8 cellular contexts compared by ENCODE assay signal in the genomic region with DNA sequence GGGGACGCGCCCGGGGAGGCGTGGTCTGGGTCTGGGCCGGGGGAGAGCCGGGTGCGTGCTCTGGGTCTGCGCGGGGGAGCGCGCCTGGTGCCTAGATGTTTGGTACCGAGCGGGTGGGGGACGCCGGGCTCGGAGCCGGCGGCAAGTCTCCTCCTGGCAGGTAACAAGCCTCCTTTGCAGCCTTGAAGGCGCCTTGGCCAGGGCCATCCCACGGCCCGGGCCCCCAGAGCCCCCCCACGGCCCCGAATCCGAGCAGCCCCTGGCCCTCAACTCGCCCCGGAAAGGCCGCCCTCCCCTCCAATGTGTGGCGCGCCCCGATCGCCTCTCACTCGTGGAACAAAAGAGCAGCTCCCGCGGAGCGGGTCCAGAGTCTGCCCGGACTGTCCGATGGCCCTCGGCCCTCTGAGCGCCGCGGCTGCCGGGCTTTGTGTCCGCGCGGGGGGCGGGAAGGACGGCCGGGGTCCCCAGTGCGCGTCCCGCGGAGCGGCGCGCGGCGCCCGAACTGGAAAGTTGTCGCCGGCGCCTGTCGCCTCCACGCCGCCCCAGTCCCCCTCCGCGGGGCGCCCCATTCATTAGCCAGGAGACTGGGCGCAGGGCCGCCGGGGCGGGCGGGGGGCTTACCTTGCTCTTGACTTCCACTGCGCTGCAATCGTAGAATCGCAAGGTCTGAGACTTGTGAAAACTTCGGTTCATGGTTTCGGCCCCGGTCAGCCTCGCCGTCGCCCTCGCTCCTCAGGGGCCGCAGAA. TPM values are rescaled to one million over a fixed set of nuclear protein-coding genes. Genes with fewer than 3 reads are reported as not detected.
DNase-seq lines count a peak whose midpoint lies in the region; ATAC-seq and TF ChIP-seq lines count a peak whose summit lies in the region.

No MANE protein-coding gene starts in this region.

- TF ChIP-seq CTCF in DND-41 (IDR thresholded peaks at IDR 0.05; ENCODE audit: borderline replicate concordance, extremely low read depth, low read length, poor library complexity, severe bottlenecking) = no peak
- no peak for TF ChIP-seq CTCF in brain (conservative IDR thresholded peaks at IDR 0.05)
- TF ChIP-seq CTCF in kidney epithelial cell (IDR thresholded peaks at IDR 0.05; ENCODE audit: insufficient read depth, low read length, poor library complexity, severe bottlenecking) = no peak

- H3K79me2 ChIP-seq in DND-41 (ENCODE audit: insufficient read depth, low read length) = no peaks in the 10 kb centered on the region

- H4K20me1 ChIP-seq in DND-41 (ENCODE audit: insufficient read depth, low read length) = peaks cover 7% of the 10 kb centered on the region; the same call in 1 of the 2 replicates

- H3K9me3 ChIP-seq in DND-41 (ENCODE audit: insufficient read depth, low read length, severe bottlenecking) (no peaks in the 10 kb centered on the region), HUES64 (ENCODE audit: insufficient read depth, low read depth, low read length) (no peaks in the 10 kb centered on the region)

- peaks cover 11% of the 10 kb centered on the region for H3K27me3 Mint-ChIP-seq in brain
- H3K27me3 Mint-ChIP-seq in stimulated activated naive CD8-positive, alpha-beta T cell treated with anti-CD3 and anti-CD28 coated beads, Interleukin-15, amount 100 ng/mL, for 72 hours = peaks cover 55% of the 10 kb centered on the region

- H3K27ac Mint-ChIP-seq in brain = peak overlapping the region in 1 of 5 experiments; percentile 33
- H3K27ac Mint-ChIP-seq in stimulated activated naive CD8-positive, alpha-beta T cell treated with anti-CD3 and anti-CD28 coated beads, Interleukin-15, amount 100 ng/mL, for 72 hours = no peak overlapping the region

- H2AFZ ChIP-seq in DND-41 (ENCODE audit: low read depth, low read length) = peak overlapping the region; percentile 64

- no peaks in the 10 kb centered on the region for H3K36me3 Mint-ChIP-seq in brain

- H3K27me3 ChIP-seq in DND-41 (ENCODE audit: insufficient read depth, low read length, poor library complexity) = no peaks in the 10 kb centered on the region
- peaks cover 22% of the 10 kb centered on the region for H3K27me3 ChIP-seq in HUES64 (ENCODE audit: insufficient read depth, low read length)
- H3K27me3 ChIP-seq in kidney epithelial cell (ENCODE audit: control insufficient read depth, insufficient read depth, low read length) = peaks cover 8% of the 10 kb centered on the region

- peak overlapping the region; percentile 64 for H3K9ac ChIP-seq in DND-41 (ENCODE audit: low read depth, low read length)
- H3K9ac ChIP-seq in HUES64 (ENCODE audit: low read depth, low read length) = peak overlapping the region; percentile 73

- peak; percentile 51 for ATAC-seq in DND-41 (ENCODE audit: insufficient read depth, low read depth)
- peak; percentile 14 for ATAC-seq in GM19468 (IDR thresholded peaks at IDR 0.05; ENCODE audit: extremely low read depth, unreplicated experiment)
- peak; percentile 46 for ATAC-seq in stimulated activated naive CD8-positive, alpha-beta T cell treated with anti-CD3 and anti-CD28 coated beads, Interleukin-15, amount 100 ng/mL, for 72 hours
- ATAC-seq in HG03565 (IDR thresholded peaks at IDR 0.05; ENCODE audit: unreplicated experiment) = no peak

- DNase-seq in DND-41 (peak; percentile 21), kidney epithelial cell (ENCODE audit: low read depth) (no peak)
- peak in 1 of 2 donors; percentile 25 for DNase-seq in stimulated activated naive CD8-positive, alpha-beta T cell treated with anti-CD3 and anti-CD28 coated beads, Interleukin-15, amount 100 ng/mL, for 72 hours
- DNase-seq in effector CD8-positive, alpha-beta T cell (lab: John Stamatoyannopoulos, UW) = no peak

- H3K4me2 ChIP-seq in DND-41 (ENCODE audit: insufficient read depth, low read length) = peak overlapping the region; percentile 69

- H3K4me1 ChIP-seq in DND-41 (ENCODE audit: insufficient read depth, low read length) (peaks cover 5% of the 10 kb centered on the region; the same call in 1 of the 2 replicates), HUES64 (ENCODE audit: insufficient read depth, low read length) (no peaks in the 10 kb centered on the region)

- H3K27ac ChIP-seq in DND-41 (ENCODE audit: low read length) = no peak overlapping the region
- no peak overlapping the region for H3K27ac ChIP-seq in HUES64 (ENCODE audit: low read depth, low read length)

- H3K9me3 Mint-ChIP-seq in brain = peaks cover 0 to 3% (median 0%) of the 10 kb centered on the region in 5 experiments
- no peaks in the 10 kb centered on the region for H3K9me3 Mint-ChIP-seq in stimulated activated naive CD8-positive, alpha-beta T cell treated with anti-CD3 and anti-CD28 coated beads, Interleukin-15, amount 100 ng/mL, for 72 hours

- WGBS in HUES64 = under 1% methylated on average over 82 of the region's 83 CpGs

- peaks cover 57% of the 10 kb centered on the region for H3K4me1 Mint-ChIP-seq in brain
- H3K4me1 Mint-ChIP-seq in stimulated activated naive CD8-positive, alpha-beta T cell treated with anti-CD3 and anti-CD28 coated beads, Interleukin-15, amount 100 ng/mL, for 72 hours = peaks cover 5% of the 10 kb centered on the region

- H3K4me3 ChIP-seq in DND-41 (ENCODE audit: low read depth in 1 of 2, low read length in 2 of 2) (peak overlapping the region; percentile 36 to 60; a peak in 3 of 4 replicates), HUES64 (ENCODE audit: low read length) (peak overlapping the region; percentile 83), kidney epithelial cell (ENCODE audit: low read depth, low read length) (peak overlapping the region; percentile 73)

- H3K36me3 ChIP-seq in DND-41 (ENCODE audit: insufficient read depth, low read length) (no peaks in the 10 kb centered on the region), HUES64 (ENCODE audit: insufficient read depth, low read length) (no peaks in the 10 kb centered on the region), kidney epithelial cell (ENCODE audit: control insufficient read depth, insufficient read depth, low read length) (no peaks in the 10 kb centered on the region)

- H3K4me3 Mint-ChIP-seq in brain = peak overlapping the region; percentile 81 to 90 (median 88)
- peak overlapping the region; percentile 37 to 47 for H3K4me3 Mint-ChIP-seq in stimulated activated naive CD8-positive, alpha-beta T cell treated with anti-CD3 and anti-CD28 coated beads, Interleukin-15, amount 100 ng/mL, for 72 hours

RNA-seq across cellular contexts. Expression of a gene that starts 0.5 kb away (rescaled TPM):
- 13.0 TPM for polyA plus RNA-seq in HUES64 (2013, experiment 1 of 2)
- 16.9 TPM for polyA plus RNA-seq in HUES64 (2013, experiment 2 of 2)
- 7.0 TPM for polyA plus RNA-seq in brain (ENCODE audit: insufficient read depth, low read depth, low replicate concordance)
- total RNA-seq in kidney epithelial cell = 9.3 and 9.4 TPM in 2 replicates
